Comparison of ENCODE assay signal across 10 cellular contexts in the genomic region with DNA sequence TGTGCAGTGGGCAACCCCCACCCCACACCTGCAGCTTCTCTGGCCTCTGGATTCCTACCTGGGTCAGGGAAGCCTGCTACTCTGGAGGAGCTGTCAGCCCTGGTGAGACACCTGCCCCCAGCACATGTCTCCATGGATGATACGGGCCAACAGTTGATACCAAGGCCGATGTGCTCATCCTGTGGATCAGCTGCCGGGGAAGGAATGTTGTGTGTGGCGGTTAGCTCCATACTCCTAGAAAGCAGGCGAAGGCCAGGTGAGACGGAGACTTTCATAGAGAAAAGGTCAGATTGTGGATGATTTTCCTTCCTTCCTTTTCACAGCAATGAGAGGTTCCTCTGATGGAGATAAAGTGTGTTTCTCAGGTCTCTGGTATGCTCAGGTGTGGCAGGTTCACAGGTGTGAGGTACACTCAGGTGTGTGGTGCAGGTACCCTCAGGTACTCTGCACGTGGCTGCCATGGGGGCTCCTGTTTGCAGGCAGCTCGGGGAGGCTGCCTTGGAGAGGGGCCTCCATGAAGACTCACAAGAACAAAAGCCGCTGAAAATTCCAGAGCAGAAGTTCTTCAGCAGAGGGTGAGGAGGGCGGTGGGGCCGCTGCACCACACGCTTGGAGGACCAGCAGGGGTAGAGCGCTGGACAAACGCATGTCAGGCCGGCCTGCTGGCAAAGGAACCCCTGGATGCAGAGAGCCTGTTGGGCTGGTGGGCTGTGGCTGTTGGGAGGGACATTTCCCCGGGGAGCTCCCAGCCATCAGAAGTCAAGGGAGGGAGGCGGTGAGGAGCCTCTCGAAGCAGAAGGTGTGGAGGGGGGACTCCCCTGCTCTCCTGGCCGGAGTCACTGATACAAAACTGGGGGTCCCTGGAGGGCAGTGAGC.
A peak's percentile ranks its signal among the peaks of the same experiment; 100 is the strongest.
DNase-seq lines count a peak whose midpoint lies in the region; ATAC-seq lines count a peak whose summit lies in the region.
"Had no signal": no experiment of that assay in that cellular context is flagged by ENCODE, and none has a peak within 500 bp of the region (broad histone marks: within the 10 kb centered on the region; RNA-seq: fewer than 3 reads in every experiment).

No MANE protein-coding gene starts in this region.

- no peak for DNase-seq in central memory CD8-positive, alpha-beta T cell (ENCODE audit: low spot score in 2 of 2)
- DNase-seq in iPS-NIHi11 (ENCODE audit: low spot score) (no peak), COLO829 (ENCODE audit: low spot score) (no peak), kidney glomerular epithelial cell (lab: John Stamatoyannopoulos, UW) (no peak), KG1 (lab: John Stamatoyannopoulos, UW) (no peak)

- no peaks in the 10 kb centered on the region for H3K9me3 Mint-ChIP-seq in central memory CD8-positive, alpha-beta T cell
- H3K9me3 Mint-ChIP-seq: activated CD4-positive, alpha-beta memory T cell treated with anti-CD3 and anti-CD28 coated beads for 36 hours; CD8-positive, alpha-beta T cell had no signal

- peaks cover 8% of the 10 kb centered on the region for H3K4me1 Mint-ChIP-seq in central memory CD8-positive, alpha-beta T cell

- peak; percentile 2 for ATAC-seq in GM18498 (IDR thresholded peaks at IDR 0.05; ENCODE audit: unreplicated experiment)
- ATAC-seq in GM21423 (IDR thresholded peaks at IDR 0.05; ENCODE audit: unreplicated experiment): peak; percentile 1
- ATAC-seq in HG03159 (IDR thresholded peaks at IDR 0.05; ENCODE audit: unreplicated experiment): peak; percentile 10
- no peak for ATAC-seq in central memory CD8-positive, alpha-beta T cell (replicated peaks; ENCODE audit: extremely low read depth, poor library complexity, severe bottlenecking)

- peaks cover 18% of the 10 kb centered on the region for H3K27me3 Mint-ChIP-seq in central memory CD8-positive, alpha-beta T cell

- H3K36me3 Mint-ChIP-seq in central memory CD8-positive, alpha-beta T cell (ENCODE audit: insufficient read depth): peaks cover 10% of the 10 kb centered on the region

- peak overlapping the region; percentile 51 for H3K27ac Mint-ChIP-seq in central memory CD8-positive, alpha-beta T cell (ENCODE audit: low read depth)
- H3K27ac Mint-ChIP-seq: activated CD4-positive, alpha-beta memory T cell treated with anti-CD3 and anti-CD28 coated beads for 36 hours; CD8-positive, alpha-beta T cell had no signal

- H3K4me3 Mint-ChIP-seq in central memory CD8-positive, alpha-beta T cell: no peak overlapping the region
- H3K4me3 Mint-ChIP-seq: activated CD4-positive, alpha-beta memory T cell treated with anti-CD3 and anti-CD28 coated beads for 36 hours; CD8-positive, alpha-beta T cell had no signal
